ENCODE assay signal across 22 cellular contexts in genomic region chr9:78630966-78631365, GRCh38.
A peak's percentile ranks its signal among the peaks of the same experiment; 100 is the strongest.
DNase-seq lines count a peak whose midpoint lies in the region; ATAC-seq, FAIRE-seq and TF ChIP-seq lines count a peak whose summit lies in the region.
"Had no signal": no experiment of that assay in that cellular context is flagged by ENCODE, and none has a peak within 500 bp of the region (broad histone marks: within the 10 kb centered on the region; RNA-seq: fewer than 3 reads in every experiment).

No MANE protein-coding gene starts in this region.

- H3K4me1 ChIP-seq in sigmoid colon: no peaks in the 10 kb centered on the region

- H3K9me3 Mint-ChIP-seq in naive B cell: no peaks in the 10 kb centered on the region
- peaks cover 2% of the 10 kb centered on the region for H3K9me3 Mint-ChIP-seq in activated CD8-positive, alpha-beta memory T cell treated with anti-CD3 and anti-CD28 coated beads, Interleukin-2, amount 10 ng/mL, durations not matched to agents 7 days and 5 days (ENCODE audit: low read depth)
- H3K9me3 Mint-ChIP-seq: CD8-positive, alpha-beta T cell had no signal

- ATAC-seq in naive B cell (ENCODE audit: low read depth in 2 of 2): peak; percentile 57 to 78
- ATAC-seq in activated CD8-positive, alpha-beta memory T cell treated with anti-CD3 and anti-CD28 coated beads, Interleukin-2, amount 10 ng/mL, durations not matched to agents 7 days and 5 days: no peak
- ATAC-seq: CD8-positive, alpha-beta T cell; K562; T-cell had no signal

- 31 to 51% methylated on average over 4 of the region's 4 CpGs for WGBS in sigmoid colon, 2 donors

- CTCF ChIA-PET in activated CD8-positive, alpha-beta memory T cell treated with anti-CD3 and anti-CD28 coated beads, Interleukin-2, amount 10 ng/mL, durations not matched to agents 7 days and 5 days (lab: Charles Lee): no interaction called here

- TF ChIP-seq CTCF in sigmoid colon (IDR thresholded peaks at IDR 0.05): no peak

- peaks cover 8 to 16% (median 13%) of the 10 kb centered on the region in 3 donors for H3K27me3 Mint-ChIP-seq in naive B cell
- H3K27me3 Mint-ChIP-seq in activated CD8-positive, alpha-beta memory T cell treated with anti-CD3 and anti-CD28 coated beads, Interleukin-2, amount 10 ng/mL, durations not matched to agents 7 days and 5 days: no peaks in the 10 kb centered on the region

- intact Hi-C loops in sigmoid colon (cut with DNase I): no loop called here

- H3K4me1 Mint-ChIP-seq in naive B cell: peaks cover 9 to 25% (median 24%) of the 10 kb centered on the region in 3 donors
- no peaks in the 10 kb centered on the region for H3K4me1 Mint-ChIP-seq in activated CD8-positive, alpha-beta memory T cell treated with anti-CD3 and anti-CD28 coated beads, Interleukin-2, amount 10 ng/mL, durations not matched to agents 7 days and 5 days
- H3K4me1 Mint-ChIP-seq: T-cell had no signal

- FAIRE-seq in GM19239 (lab: Jason Lieb, UNC): no peak
- FAIRE-seq: GM12892, K562 had no signal

- TF ChIP-seq EP300 in sigmoid colon (IDR thresholded peaks at IDR 0.05): no peak

- peak overlapping the region in 7 of 8 donors; percentile 30 to 78 (median 70) for H3K4me3 Mint-ChIP-seq in naive B cell
- H3K4me3 Mint-ChIP-seq in activated CD8-positive, alpha-beta memory T cell treated with anti-CD3 and anti-CD28 coated beads, Interleukin-2, amount 10 ng/mL, durations not matched to agents 7 days and 5 days: no peak overlapping the region
- H3K4me3 Mint-ChIP-seq: CD8-positive, alpha-beta T cell; T-cell had no signal

- TF ChIP-seq POLR2A in sigmoid colon (IDR thresholded peaks at IDR 0.05): no peak

- no peaks in the 10 kb centered on the region for H3K9me3 ChIP-seq in sigmoid colon

- H3K36me3 ChIP-seq in sigmoid colon: no peaks in the 10 kb centered on the region

- no peaks in the 10 kb centered on the region for H3K36me3 Mint-ChIP-seq in naive B cell
- H3K36me3 Mint-ChIP-seq in activated CD8-positive, alpha-beta memory T cell treated with anti-CD3 and anti-CD28 coated beads, Interleukin-2, amount 10 ng/mL, durations not matched to agents 7 days and 5 days: no peaks in the 10 kb centered on the region
- H3K36me3 Mint-ChIP-seq: CD8-positive, alpha-beta T cell; T-cell had no signal

- H3K27ac Mint-ChIP-seq in naive B cell: peak overlapping the region in 3 of 6 donors; percentile 9 to 82 (median 34)
- no peak overlapping the region for H3K27ac Mint-ChIP-seq in activated CD8-positive, alpha-beta memory T cell treated with anti-CD3 and anti-CD28 coated beads, Interleukin-2, amount 10 ng/mL, durations not matched to agents 7 days and 5 days
- H3K27ac Mint-ChIP-seq: CD8-positive, alpha-beta T cell; T-cell had no signal

- no peaks in the 10 kb centered on the region for H3K27me3 ChIP-seq in sigmoid colon

- H3K27ac ChIP-seq in sigmoid colon: no peak overlapping the region
- H3K27ac ChIP-seq: C4-2B, RWPE1 had no signal

- DNase-seq in NCI-H82 (lab: John Stamatoyannopoulos, UW) (peak; percentile 22), NCI-H82 treated with DMSO at 0.1 percent for 48 hours (lab: John Stamatoyannopoulos, UW; ENCODE audit: unreplicated experiment) (no peak), NCI-H69 (lab: John Stamatoyannopoulos, UW) (peak; percentile 23), naive B cell (peak; percentile 7), GM19239 (ENCODE audit: insufficient read length, low spot score) (no peak), sigmoid colon (no peak)
- DNase-seq in activated CD8-positive, alpha-beta memory T cell treated with anti-CD3 and anti-CD28 coated beads, Interleukin-2, amount 10 ng/mL, durations not matched to agents 7 days and 5 days: no peak
- DNase-seq: CD8-positive, alpha-beta T cell; DMS79 treated with DMSO at 0.1 percent for 48 hours; Kasumi-1; MV-4-11; NCI-H1105 treated with DMSO at 0.1 percent for 48 hours; NCI-H146; NCI-H1930; NCI-H226; NCI-H510A; SHP77; T-cell had no signal

- no peak overlapping the region for H3K4me3 ChIP-seq in sigmoid colon
- H3K4me3 ChIP-seq: K562 had no signal

Comparison
In these comparisons a context has a peak if more than half of its experiments do, and no peak if none do; other contexts are left out.
1. DNase-seq: peak in NCI-H82 (single experiment), NCI-H69 (single experiment) and naive B cell (single experiment); none in NCI-H82 treated with DMSO at 0.1 percent for 48 hours (single experiment), GM19239 (single experiment), sigmoid colon (single experiment) and activated CD8-positive, alpha-beta memory T cell treated with anti-CD3 and anti-CD28 coated beads, Interleukin-2, amount 10 ng/mL, durations not matched to agents 7 days and 5 days (single experiment).